Comparison of ENCODE assay signal across 16 cellular contexts in genomic region chr12:123344086-123344485, GRCh38.
"Had no signal": no experiment of that assay in that cellular context is flagged by ENCODE, and none has a peak within 500 bp of the region (broad histone marks: within the 10 kb centered on the region; RNA-seq: fewer than 3 reads in every experiment).

No MANE protein-coding gene starts in this region.

- H3K27ac Mint-ChIP-seq: naive thymus-derived CD4-positive, alpha-beta T cell; stimulated activated memory B cell treated with anti-CD40 and anti-IgM and Interleukin-4, amounts not matched to agents 10 μg/mL and 1 μg/mL and 100 μg/mL, for 72 hours had no signal

- H3K4me3 ChIP-seq: coronary artery, heart right ventricle, left ventricle myocardium inferior, right atrium auricular region, smooth muscle cell, thoracic aorta, transverse colon had no signal

- H3K4me3 Mint-ChIP-seq: naive thymus-derived CD4-positive, alpha-beta T cell; neural crest cell; stimulated activated memory B cell treated with anti-CD40 and anti-IgM and Interleukin-4, amounts not matched to agents 10 μg/mL and 1 μg/mL and 100 μg/mL, for 72 hours; stimulated activated naive CD8-positive, alpha-beta T cell treated with anti-CD3 and anti-CD28 coated beads, Interleukin-15, amount 100 ng/mL, for 72 hours had no signal

- H3K4me1 ChIP-seq: heart right ventricle, left ventricle myocardium inferior, right atrium auricular region, transverse colon had no signal

- H3K9me3 ChIP-seq: heart right ventricle, left ventricle myocardium inferior, right atrium auricular region, thoracic aorta, transverse colon had no signal

- H3K27me3 Mint-ChIP-seq: naive thymus-derived CD4-positive, alpha-beta T cell; stimulated activated memory B cell treated with anti-CD40 and anti-IgM and Interleukin-4, amounts not matched to agents 10 μg/mL and 1 μg/mL and 100 μg/mL, for 72 hours; stimulated activated naive CD8-positive, alpha-beta T cell treated with anti-CD3 and anti-CD28 coated beads, Interleukin-15, amount 100 ng/mL, for 72 hours had no signal

- DNase-seq: caudate nucleus; effector CD4-positive, alpha-beta T cell; heart right ventricle; left ventricle myocardium inferior; naive thymus-derived CD4-positive, alpha-beta T cell; stimulated activated CD4-positive, alpha-beta T cell treated with anti-CD3 and anti-CD28 coated beads, Interleukin-4, amount 100 ng/mL, for 1 hour; stimulated activated CD8-positive, alpha-beta memory T cell treated with anti-CD3 and anti-CD28 coated beads, Interleukin-4, amount 100 ng/mL, for 48 hours; stimulated activated naive CD8-positive, alpha-beta T cell treated with anti-CD3 and anti-CD28 coated beads, Interleukin-15, amount 100 ng/mL, for 72 hours; transverse colon had no signal

- ATAC-seq: esophagus mucosa; naive thymus-derived CD4-positive, alpha-beta T cell; stimulated activated memory B cell treated with anti-CD40 and anti-IgM and Interleukin-4, amounts not matched to agents 10 μg/mL and 1 μg/mL and 100 μg/mL, for 72 hours; stimulated activated naive CD8-positive, alpha-beta T cell treated with anti-CD3 and anti-CD28 coated beads, Interleukin-15, amount 100 ng/mL, for 72 hours had no signal

- H3K9me3 Mint-ChIP-seq: naive thymus-derived CD4-positive, alpha-beta T cell; neural crest cell; stimulated activated memory B cell treated with anti-CD40 and anti-IgM and Interleukin-4, amounts not matched to agents 10 μg/mL and 1 μg/mL and 100 μg/mL, for 72 hours; stimulated activated naive CD8-positive, alpha-beta T cell treated with anti-CD3 and anti-CD28 coated beads, Interleukin-15, amount 100 ng/mL, for 72 hours had no signal

- H3K4me2 ChIP-seq: smooth muscle cell had no signal

- H3K27ac ChIP-seq: coronary artery, heart right ventricle, left ventricle myocardium inferior, right atrium auricular region, thoracic aorta, transverse colon had no signal

- H3K27me3 ChIP-seq: heart right ventricle, right atrium auricular region, transverse colon had no signal

- H3K4me1 Mint-ChIP-seq: neural crest cell; stimulated activated naive CD8-positive, alpha-beta T cell treated with anti-CD3 and anti-CD28 coated beads, Interleukin-15, amount 100 ng/mL, for 72 hours had no signal
